Comparison of ENCODE assay signal across 1 cellular context in genomic region chr13:63901630-63902029, GRCh38.
TF ChIP-seq lines count a peak whose summit lies in the region.

No MANE protein-coding gene starts in this region.

TF ChIP-seq in GM23338, 12 proteins besides CTCF, POLR2A, EP300 and RAD21 (continued from another document):
- no peak for TF ChIP-seq ZNF462 (CRISPR knock-in tag; IDR thresholded peaks at IDR 0.05)
- no peak for TF ChIP-seq ETS1 (IDR thresholded peaks at IDR 0.05)
- no peak for TF ChIP-seq CREB1 (CRISPR knock-in tag; IDR thresholded peaks at IDR 0.05; ENCODE audit: low read depth)
- TF ChIP-seq JUNB (IDR thresholded peaks at IDR 0.05; ENCODE audit: unreplicated experiment): no peak
- TF ChIP-seq NANOG (IDR thresholded peaks at IDR 0.05; ENCODE audit: borderline replicate concordance): no peak
- no peak for TF ChIP-seq ZNF331 (CRISPR knock-in tag; IDR thresholded peaks at IDR 0.05; ENCODE audit: low read depth)
